In genomic region chr14:66642264-66642663, GRCh38 we compare ENCODE assay signal across 17 cellular contexts.
DNase-seq lines count a peak whose midpoint lies in the region; ATAC-seq, FAIRE-seq and TF ChIP-seq lines count a peak whose summit lies in the region.
"Had no signal": no experiment of that assay in that cellular context is flagged by ENCODE, and none has a peak within 500 bp of the region (broad histone marks: within the 10 kb centered on the region; RNA-seq: fewer than 3 reads in every experiment).

No MANE protein-coding gene starts in this region.

- peaks cover 35 to 40% of the 10 kb centered on the region in 2 donors for H3K4me1 ChIP-seq in gastrocnemius medialis
- H3K4me1 ChIP-seq: Caco-2 had no signal

- H3K4me1 Mint-ChIP-seq in mesothelial cell of epicardium (peaks cover 20% of the 10 kb centered on the region), chondrocyte (ENCODE audit: low read depth) (peaks cover 10% of the 10 kb centered on the region)

- H3K27ac Mint-ChIP-seq in mesothelial cell of epicardium = peak overlapping the region; percentile 80
- H3K27ac Mint-ChIP-seq in chondrocyte (ENCODE audit: unreplicated experiment) = no peak overlapping the region
- H3K27ac Mint-ChIP-seq: CD4-positive, alpha-beta T cell had no signal

- no peaks in the 10 kb centered on the region for H3K9me3 ChIP-seq in gastrocnemius medialis
- H3K9me3 ChIP-seq: Caco-2 had no signal

- H3K27ac ChIP-seq in gastrocnemius medialis = peak overlapping the region in 3 of 4 donors; percentile 10 to 40 (median 13)
- H3K27ac ChIP-seq: C4-2B had no signal

- TF ChIP-seq CTCF in mesothelial cell of epicardium (IDR thresholded peaks at IDR 0.05; ENCODE audit: unreplicated experiment) = no peak
- TF ChIP-seq CTCF in gastrocnemius medialis (IDR thresholded peaks at IDR 0.05 in 4 of 5, conservative IDR thresholded peaks at IDR 0.05 in 1 of 5) = no peak
- TF ChIP-seq CTCF in chondrocyte (IDR thresholded peaks at IDR 0.05) = no peak

- ATAC-seq in SK-N-SH treated with all-trans-retinoic acid at 6 μM for 48 hours (peak; percentile 41; the same call in 2 of the 3 replicates), gastrocnemius medialis (peak in 1 of 2 donors; percentile 76)
- ATAC-seq: HepG2 had no signal

- no peak overlapping the region for H3K4me3 ChIP-seq in gastrocnemius medialis

- DNase-seq in GM18507 (ENCODE audit: extremely low spot score, insufficient read length, low read depth) (no peak), mesothelial cell of epicardium (ENCODE audit: low spot score in 2 of 2, unreplicated experiment in 2 of 2) (no peak), gastrocnemius medialis (no peak), chondrocyte (ENCODE audit: low spot score) (no peak), ACHN (no peak)
- no peak for DNase-seq in activated naive CD4-positive, alpha-beta T cell treated with Interleukin-2 at 50 U/mL for 16 hours
- DNase-seq: AML-193; Caco-2; CD4-positive, alpha-beta T cell; H9 had no signal

- no peaks in the 10 kb centered on the region for H3K9me3 Mint-ChIP-seq in mesothelial cell of epicardium
- no peaks in the 10 kb centered on the region for H3K9me3 Mint-ChIP-seq in chondrocyte (ENCODE audit: low read depth)
- H3K9me3 Mint-ChIP-seq: CD4-positive, alpha-beta T cell; H9 had no signal

- H3K27me3 Mint-ChIP-seq in mesothelial cell of epicardium (ENCODE audit: low read depth) (no peaks in the 10 kb centered on the region), chondrocyte (ENCODE audit: low read depth) (no peaks in the 10 kb centered on the region)
- H3K27me3 Mint-ChIP-seq: CD4-positive, alpha-beta T cell; IgD-negative memory B cell had no signal

- no peak for TF ChIP-seq POLR2A in gastrocnemius medialis (IDR thresholded peaks at IDR 0.05)

- FAIRE-seq in GM18507 (lab: Jason Lieb, UNC) = peak; percentile 21
- FAIRE-seq: D721Med, GM19239, H1, HepG2 had no signal

- H3K36me3 ChIP-seq in gastrocnemius medialis = no peaks in the 10 kb centered on the region

- in situ Hi-C loops in gastrocnemius medialis (cut with MboI; ENCODE audit: low sequenced_read_pairs in 4 of 4) (no loop called here), ACHN (cut with HindIII; ENCODE audit: low pct_ligation_motif_present, low pct_unique_long_range_greater_than_20kb, low sequenced_read_pairs) (no loop called here)

- intact Hi-C loops in gastrocnemius medialis (cut with DNase I; ENCODE audit: low total_unique reads) = loop anchor here (10.0 kb wide), 1 partner anchor 137 kb away; the partner anchor contains the start of gene GPHN

- no peaks in the 10 kb centered on the region for H3K27me3 ChIP-seq in gastrocnemius medialis

- no peak overlapping the region for H3K4me3 Mint-ChIP-seq in mesothelial cell of epicardium
- no peak overlapping the region for H3K4me3 Mint-ChIP-seq in chondrocyte (ENCODE audit: unreplicated experiment)
- H3K4me3 Mint-ChIP-seq: CD4-positive, alpha-beta T cell; H9; IgD-negative memory B cell had no signal

- no peaks in the 10 kb centered on the region for H3K36me3 Mint-ChIP-seq in mesothelial cell of epicardium
- H3K36me3 Mint-ChIP-seq in chondrocyte (ENCODE audit: low read depth) = no peaks in the 10 kb centered on the region

TF ChIP-seq in SK-N-SH treated with all-trans-retinoic acid at 6 μM for 48 hours, 23 proteins besides CTCF, POLR2A, EP300 and RAD21 (continues in another document):
- TF ChIP-seq ZFP30 (CRISPR knock-in tag; IDR thresholded peaks at IDR 0.05) (no peak), ZNF8 (CRISPR knock-in tag; IDR thresholded peaks at IDR 0.05) (no peak), BACH2 (CRISPR knock-in tag; IDR thresholded peaks at IDR 0.05; ENCODE audit: borderline replicate concordance) (no peak), PATZ1 (CRISPR knock-in tag; IDR thresholded peaks at IDR 0.05; ENCODE audit: borderline replicate concordance) (no peak), ARNTL (CRISPR knock-in tag; IDR thresholded peaks at IDR 0.05; ENCODE audit: borderline replicate concordance, low read depth) (no peak), CREB5 (CRISPR knock-in tag; IDR thresholded peaks at IDR 0.05; ENCODE audit: low read depth) (no peak), PPARA (CRISPR knock-in tag; IDR thresholded peaks at IDR 0.05; ENCODE audit: borderline replicate concordance) (no peak), TCF4 (CRISPR knock-in tag; IDR thresholded peaks at IDR 0.05; ENCODE audit: borderline replicate concordance) (no peak), ESRRG (CRISPR knock-in tag; IDR thresholded peaks at IDR 0.05) (no peak), ISL1 (CRISPR knock-in tag; IDR thresholded peaks at IDR 0.05) (no peak), GLIS3 (CRISPR knock-in tag; IDR thresholded peaks at IDR 0.05) (no peak), ZNF70 (CRISPR knock-in tag; IDR thresholded peaks at IDR 0.05) (no peak), POU6F1 (CRISPR knock-in tag; IDR thresholded peaks at IDR 0.05; ENCODE audit: borderline replicate concordance, low read depth) (no peak), OSR1 (CRISPR knock-in tag; IDR thresholded peaks at IDR 0.05) (no peak), CSRNP3 (CRISPR knock-in tag; IDR thresholded peaks at IDR 0.05) (no peak), SNAI2 (CRISPR knock-in tag; IDR thresholded peaks at IDR 0.05) (no peak), ZFP3 (CRISPR knock-in tag; IDR thresholded peaks at IDR 0.05) (no peak), CSDC2 (CRISPR knock-in tag; IDR thresholded peaks at IDR 0.05) (no peak)
